Comparison of ENCODE assay signal across 2 cellular contexts in genomic region chr13:93318538-93318937, GRCh38.
TF ChIP-seq lines count a peak whose summit lies in the region.

No MANE protein-coding gene starts in this region.

TF ChIP-seq in SK-N-SH, 30 proteins besides CTCF, POLR2A, EP300 and RAD21 (continued from another document):
- TF ChIP-seq REST (IDR thresholded peaks at IDR 0.05; ENCODE audit: low read depth, low read length), result peak; percentile 83
- no peak for TF ChIP-seq YY1 (IDR thresholded peaks at IDR 0.05; ENCODE audit: low read depth)
- no peak for TF ChIP-seq RCOR1 (IDR thresholded peaks at IDR 0.05; ENCODE audit: low read length)
- TF ChIP-seq JUND (IDR thresholded peaks at IDR 0.05), result no peak
TF ChIP-seq in SK-N-SH: peak in this region for 1.

TF ChIP-seq in SK-N-SH treated with all-trans-retinoic acid at 6 μM for 48 hours, 23 proteins besides CTCF, POLR2A, EP300 and RAD21:
- TF ChIP-seq, protein P1, sequence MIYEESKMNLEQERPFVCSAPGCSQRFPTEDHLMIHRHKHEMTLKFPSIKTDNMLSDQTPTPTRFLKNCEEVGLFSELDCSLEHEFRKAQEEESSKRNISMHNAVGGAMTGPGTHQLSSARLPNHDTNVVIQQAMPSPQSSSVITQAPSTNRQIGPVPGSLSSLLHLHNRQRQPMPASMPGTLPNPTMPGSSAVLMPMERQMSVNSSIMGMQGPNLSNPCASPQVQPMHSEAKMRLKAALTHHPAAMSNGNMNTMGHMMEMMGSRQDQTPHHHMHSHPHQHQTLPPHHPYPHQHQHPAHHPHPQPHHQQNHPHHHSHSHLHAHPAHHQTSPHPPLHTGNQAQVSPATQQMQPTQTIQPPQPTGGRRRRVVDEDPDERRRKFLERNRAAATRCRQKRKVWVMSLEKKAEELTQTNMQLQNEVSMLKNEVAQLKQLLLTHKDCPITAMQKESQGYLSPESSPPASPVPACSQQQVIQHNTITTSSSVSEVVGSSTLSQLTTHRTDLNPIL (CRISPR knock-in tag; IDR thresholded peaks at IDR 0.05; ENCODE audit: low read depth), result no peak
- TF ChIP-seq SNAI2 (CRISPR knock-in tag; IDR thresholded peaks at IDR 0.05), result no peak
- TF ChIP-seq, protein P2, sequence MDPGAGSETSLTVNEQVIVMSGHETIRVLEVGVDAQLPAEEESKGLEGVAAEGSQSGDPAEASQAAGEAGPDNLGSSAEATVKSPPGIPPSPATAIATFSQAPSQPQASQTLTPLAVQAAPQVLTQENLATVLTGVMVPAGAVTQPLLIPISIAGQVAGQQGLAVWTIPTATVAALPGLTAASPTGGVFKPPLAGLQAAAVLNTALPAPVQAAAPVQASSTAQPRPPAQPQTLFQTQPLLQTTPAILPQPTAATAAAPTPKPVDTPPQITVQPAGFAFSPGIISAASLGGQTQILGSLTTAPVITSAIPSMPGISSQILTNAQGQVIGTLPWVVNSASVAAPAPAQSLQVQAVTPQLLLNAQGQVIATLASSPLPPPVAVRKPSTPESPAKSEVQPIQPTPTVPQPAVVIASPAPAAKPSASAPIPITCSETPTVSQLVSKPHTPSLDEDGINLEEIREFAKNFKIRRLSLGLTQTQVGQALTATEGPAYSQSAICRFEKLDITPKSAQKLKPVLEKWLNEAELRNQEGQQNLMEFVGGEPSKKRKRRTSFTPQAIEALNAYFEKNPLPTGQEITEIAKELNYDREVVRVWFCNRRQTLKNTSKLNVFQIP (CRISPR knock-in tag; IDR thresholded peaks at IDR 0.05; ENCODE audit: borderline replicate concordance, low read depth), result no peak
- no peak for TF ChIP-seq TSHZ2 (CRISPR knock-in tag; IDR thresholded peaks at IDR 0.05)
- no peak for TF ChIP-seq TCF4 (CRISPR knock-in tag; IDR thresholded peaks at IDR 0.05; ENCODE audit: borderline replicate concordance)
- no peak for TF ChIP-seq OSR1 (CRISPR knock-in tag; IDR thresholded peaks at IDR 0.05)
- no peak for TF ChIP-seq PPARA (CRISPR knock-in tag; IDR thresholded peaks at IDR 0.05; ENCODE audit: borderline replicate concordance)
- no peak for TF ChIP-seq ZNF70 (CRISPR knock-in tag; IDR thresholded peaks at IDR 0.05)
- TF ChIP-seq ISL1 (CRISPR knock-in tag; IDR thresholded peaks at IDR 0.05), result no peak
- no peak for TF ChIP-seq ARNTL (CRISPR knock-in tag; IDR thresholded peaks at IDR 0.05; ENCODE audit: borderline replicate concordance, low read depth)
